ENCODE assay signal across 8 cellular contexts in genomic region chr11:118908931-118909618, GRCh38. TPM values are rescaled to one million over a fixed set of nuclear protein-coding genes. Genes with fewer than 3 reads are reported as not detected.
DNase-seq lines count a peak whose midpoint lies in the region; ATAC-seq, FAIRE-seq and TF ChIP-seq lines count a peak whose summit lies in the region.

No MANE protein-coding gene starts in this region.

- H3K4me1 ChIP-seq in stomach, result peaks cover 73 to 77% (median 74%) of the 10 kb centered on the region in 4 donors

- TF ChIP-seq POLR2A in stomach (IDR thresholded peaks at IDR 0.05), result no peak

- no peak for TF ChIP-seq EP300 in stomach (IDR thresholded peaks at IDR 0.05)

- ATAC-seq in left colon (no peak), GM19324 (IDR thresholded peaks at IDR 0.05; ENCODE audit: low FRiP score, unreplicated experiment) (no peak)

- no peaks in the 10 kb centered on the region for H3K27me3 ChIP-seq in stomach

- H3K4me3 ChIP-seq in stomach, result peak overlapping the region; percentile 36 to 45 (median 39)

- TF ChIP-seq CTCF in stomach (IDR thresholded peaks at IDR 0.05), result no peak

- peak overlapping the region; percentile 95 for H3K27ac ChIP-seq in cingulate gyrus (ENCODE audit: low read depth, low read length)
- H3K27ac ChIP-seq in stomach, result peak overlapping the region; percentile 82 to 99 (median 97)

- intact Hi-C loops in left colon (cut with DNase I, micrococcal nuclease) (no loop called here), stomach (cut with DNase I; ENCODE audit: low total_unique reads) (loop anchor here (2.0 kb wide), 1 partner anchor 20 kb away; no protein-coding TSS in a partner anchor)

- WGBS in stomach, 5 donors, result 10 to 19% (median 15%) methylated on average over 16 to 17 of the region's 17 CpGs

- no peaks in the 10 kb centered on the region for H3K9me3 ChIP-seq in stomach

- FAIRE-seq in G401.6 (lab: Jason Lieb, UNC), result peak; percentile 95

- DNase-seq in NCI-H526 treated with DMSO at 0.1 percent for 48 hours (lab: John Stamatoyannopoulos, UW) (peak; percentile 94), left colon (peak; percentile 68 to 77), stomach (peak; percentile 72), HPDE6-E6E7 (ENCODE audit: extremely low spot score) (no peak), NCI-H2029 treated with DMSO at 0.1 percent for 48 hours (lab: John Stamatoyannopoulos, UW) (no peak)

- peaks cover 31 to 47% (median 44%) of the 10 kb centered on the region in 4 donors for H3K36me3 ChIP-seq in stomach

RNA-seq across cellular contexts. Expression of gene BCL9L, which starts 16.7 kb away (rescaled TPM):
- total RNA-seq in left colon (10 to 100 TPM; 36.4 to 36.5 TPM), stomach (10 to 100 TPM in 4 of 5 donors, 1 to 10 TPM in 1; 9.9 to 35.2 (median 20.4) TPM)
- 10 to 100 TPM in 1 of 3 donors, 1 to 10 TPM in 2; 4.2 to 11.7 (median 6.0) TPM for polyA plus RNA-seq in stomach

RNA-seq across cellular contexts. Expression of gene CXCR5, which starts 25.4 kb away (rescaled TPM):
- total RNA-seq in left colon (under 1 TPM; 0.12 to 0.39 TPM), stomach (under 1 TPM in 1 of 5 donors, not detected in 4; 0.14 TPM)
- polyA plus RNA-seq in stomach, result under 1 TPM; 0.12 to 0.60 (median 0.15) TPM

RNA-seq across cellular contexts. Expression of gene UPK2, which starts 47.0 kb away (rescaled TPM):
- total RNA-seq in left colon (not detected), stomach (not detected)
- polyA plus RNA-seq in stomach, result under 1 TPM in 1 of 3 donors, not detected in 2; 0.50 TPM

Comparison
In these comparisons a context has a peak if more than half of its experiments do, and no peak if none do; other contexts are left out.
1. DNase-seq: peak in NCI-H526 treated with DMSO at 0.1 percent for 48 hours (single experiment), left colon (2 of 2) and stomach (single experiment); none in HPDE6-E6E7 (single experiment) and NCI-H2029 treated with DMSO at 0.1 percent for 48 hours (single experiment).